ENCODE assay signal across 1 cellular context in the genomic region with DNA sequence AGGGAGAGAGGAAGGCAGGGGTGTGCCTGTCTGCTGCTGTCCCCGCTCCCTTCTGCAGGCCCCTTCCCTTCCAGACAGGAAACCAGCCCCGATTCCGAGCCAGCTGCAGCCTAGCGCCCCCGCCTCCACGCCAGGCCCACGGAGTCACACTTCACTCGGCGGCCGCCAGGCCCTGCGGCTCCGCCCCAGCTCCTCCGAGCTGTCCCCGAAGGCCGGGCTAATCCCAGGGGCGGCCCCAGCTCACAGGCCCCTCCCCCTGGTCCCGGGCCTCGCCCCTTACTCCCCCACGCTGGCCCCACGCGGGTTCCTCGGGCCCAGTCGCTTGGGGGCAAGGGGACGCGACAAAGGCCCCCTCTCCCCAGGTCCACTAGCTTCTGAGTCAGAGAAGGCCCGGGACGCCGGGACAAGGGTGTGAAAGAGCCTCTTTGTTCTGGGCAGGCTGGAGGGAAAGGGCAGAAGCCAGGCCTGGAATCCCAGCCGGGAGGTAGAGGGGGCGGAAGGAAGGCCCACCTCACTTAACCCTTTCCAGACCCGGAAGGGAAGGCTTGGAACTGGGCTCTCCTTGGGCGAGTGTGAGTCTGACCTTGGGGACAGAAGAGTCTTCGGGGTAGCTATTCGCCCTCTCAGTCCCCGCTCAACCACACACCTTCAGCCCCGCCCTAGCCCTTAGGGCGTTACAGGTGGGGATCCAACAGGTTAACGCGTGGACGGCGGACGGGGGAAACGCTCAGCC.
TF ChIP-seq lines count a peak whose summit lies in the region.

No MANE protein-coding gene starts in this region.

TF ChIP-seq in HepG2, 621 proteins besides CTCF, POLR2A, EP300 and RAD21 (continues in another document):
- no peak; the same call in 1 of the 2 replicates for TF ChIP-seq ZNF256 (CRISPR knock-in tag; conservative IDR thresholded peaks at IDR 0.05)
- TF ChIP-seq ZNF441 (CRISPR knock-in tag; IDR thresholded peaks at IDR 0.05; ENCODE audit: borderline replicate concordance) = peak; percentile 88; the same call in 1 of the 2 replicates
- TF ChIP-seq GFI1 (CRISPR knock-in tag; IDR thresholded peaks at IDR 0.05; ENCODE audit: borderline replicate concordance) = peak; percentile 59; the same call in 1 of the 2 replicates
- TF ChIP-seq FOXM1 (CRISPR knock-in tag; IDR thresholded peaks at IDR 0.05) = 0 out of 2 replicates have a peak, but pooled peaks have one; percentile 76
- TF ChIP-seq, protein P1, sequence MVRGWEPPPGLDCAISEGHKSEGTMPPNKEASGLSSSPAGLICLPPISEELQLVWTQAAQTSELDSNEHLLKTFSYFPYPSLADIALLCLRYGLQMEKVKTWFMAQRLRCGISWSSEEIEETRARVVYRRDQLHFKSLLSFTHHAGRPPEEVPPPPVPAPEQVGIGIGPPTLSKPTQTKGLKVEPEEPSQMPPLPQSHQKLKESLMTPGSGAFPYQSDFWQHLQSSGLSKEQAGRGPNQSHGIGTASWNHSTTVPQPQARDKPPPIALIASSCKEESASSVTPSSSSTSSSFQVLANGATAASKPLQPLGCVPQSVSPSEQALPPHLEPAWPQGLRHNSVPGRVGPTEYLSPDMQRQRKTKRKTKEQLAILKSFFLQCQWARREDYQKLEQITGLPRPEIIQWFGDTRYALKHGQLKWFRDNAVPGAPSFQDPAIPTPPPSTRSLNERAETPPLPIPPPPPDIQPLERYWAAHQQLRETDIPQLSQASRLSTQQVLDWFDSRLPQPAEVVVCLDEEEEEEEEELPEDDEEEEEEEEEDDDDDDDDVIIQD (CRISPR knock-in tag; IDR thresholded peaks at IDR 0.05; ENCODE audit: low read depth) = peak; percentile 37; the same call in 1 of the 2 replicates
- 0 out of 2 replicates have a peak, but pooled peaks have one; percentile 1 for TF ChIP-seq ZFYVE20 (CRISPR knock-in tag; IDR thresholded peaks at IDR 0.05; ENCODE audit: borderline replicate concordance, low read depth)
- peak; percentile 98 for TF ChIP-seq MTA1 (CRISPR knock-in tag; IDR thresholded peaks at IDR 0.05; ENCODE audit: borderline replicate concordance)
- TF ChIP-seq YEATS4 (CRISPR knock-in tag; IDR thresholded peaks at IDR 0.05; ENCODE audit: borderline replicate concordance) = peak; percentile 89
- TF ChIP-seq SMARCE1 (IDR thresholded peaks at IDR 0.05; ENCODE audit: borderline replicate concordance) = no peak
- TF ChIP-seq, protein P2, sequence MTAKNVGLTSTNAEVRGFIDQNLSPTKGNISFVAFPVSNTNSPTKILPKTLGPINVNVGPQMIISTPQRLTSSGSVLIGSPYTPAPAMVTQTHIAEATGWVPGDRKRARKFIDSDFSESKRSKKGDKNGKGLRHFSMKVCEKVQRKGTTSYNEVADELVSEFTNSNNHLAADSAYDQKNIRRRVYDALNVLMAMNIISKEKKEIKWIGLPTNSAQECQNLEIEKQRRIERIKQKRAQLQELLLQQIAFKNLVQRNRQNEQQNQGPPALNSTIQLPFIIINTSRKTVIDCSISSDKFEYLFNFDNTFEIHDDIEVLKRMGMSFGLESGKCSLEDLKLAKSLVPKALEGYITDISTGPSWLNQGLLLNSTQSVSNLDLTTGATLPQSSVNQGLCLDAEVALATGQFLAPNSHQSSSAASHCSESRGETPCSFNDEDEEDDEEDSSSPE (CRISPR knock-in tag; IDR thresholded peaks at IDR 0.05) = peak; percentile 69
- TF ChIP-seq NFYB (CRISPR knock-in tag; IDR thresholded peaks at IDR 0.05) = no peak
- TF ChIP-seq EZH2 (conservative IDR thresholded peaks at IDR 0.05; ENCODE audit: low read depth, low read length) = no peak
- TF ChIP-seq ZNF619 (CRISPR knock-in tag; IDR thresholded peaks at IDR 0.05) = peak; percentile 87
- peak; percentile 74; the same call in 1 of the 2 replicates for TF ChIP-seq SOX5 (CRISPR knock-in tag; IDR thresholded peaks at IDR 0.05; ENCODE audit: borderline replicate concordance)
- TF ChIP-seq ZNF160 (CRISPR knock-in tag; IDR thresholded peaks at IDR 0.05) = peak; percentile 78; the same call in 1 of the 2 replicates
- peak; percentile 82; the same call in 1 of the 2 replicates for TF ChIP-seq KLF6 (CRISPR knock-in tag; IDR thresholded peaks at IDR 0.05)
- no peak for TF ChIP-seq MAFK (conservative IDR thresholded peaks at IDR 0.05 in 1 of 2, IDR thresholded peaks at IDR 0.05 in 1 of 2; ENCODE audit: low read length in 2 of 2)
- TF ChIP-seq ZNF282 (IDR thresholded peaks at IDR 0.05; ENCODE audit: partially characterized antibody) = no peak
- no peak; the same call in 1 of the 2 replicates for TF ChIP-seq ZNF460 (CRISPR knock-in tag; IDR thresholded peaks at IDR 0.05; ENCODE audit: borderline replicate concordance)
- no peak for TF ChIP-seq ZNF10 (CRISPR knock-in tag; IDR thresholded peaks at IDR 0.05; ENCODE audit: borderline replicate concordance, low read depth)
- 0 out of 2 replicates have a peak, but pooled peaks have one; percentile 17 for TF ChIP-seq NFE2L1 (CRISPR knock-in tag; IDR thresholded peaks at IDR 0.05; ENCODE audit: borderline replicate concordance)
- peak; percentile 77 for TF ChIP-seq CCDC6 (CRISPR knock-in tag; IDR thresholded peaks at IDR 0.05)
- TF ChIP-seq KDM3A (CRISPR knock-in tag; IDR thresholded peaks at IDR 0.05; ENCODE audit: low read depth) = peak; percentile 88
- TF ChIP-seq, protein P3, sequence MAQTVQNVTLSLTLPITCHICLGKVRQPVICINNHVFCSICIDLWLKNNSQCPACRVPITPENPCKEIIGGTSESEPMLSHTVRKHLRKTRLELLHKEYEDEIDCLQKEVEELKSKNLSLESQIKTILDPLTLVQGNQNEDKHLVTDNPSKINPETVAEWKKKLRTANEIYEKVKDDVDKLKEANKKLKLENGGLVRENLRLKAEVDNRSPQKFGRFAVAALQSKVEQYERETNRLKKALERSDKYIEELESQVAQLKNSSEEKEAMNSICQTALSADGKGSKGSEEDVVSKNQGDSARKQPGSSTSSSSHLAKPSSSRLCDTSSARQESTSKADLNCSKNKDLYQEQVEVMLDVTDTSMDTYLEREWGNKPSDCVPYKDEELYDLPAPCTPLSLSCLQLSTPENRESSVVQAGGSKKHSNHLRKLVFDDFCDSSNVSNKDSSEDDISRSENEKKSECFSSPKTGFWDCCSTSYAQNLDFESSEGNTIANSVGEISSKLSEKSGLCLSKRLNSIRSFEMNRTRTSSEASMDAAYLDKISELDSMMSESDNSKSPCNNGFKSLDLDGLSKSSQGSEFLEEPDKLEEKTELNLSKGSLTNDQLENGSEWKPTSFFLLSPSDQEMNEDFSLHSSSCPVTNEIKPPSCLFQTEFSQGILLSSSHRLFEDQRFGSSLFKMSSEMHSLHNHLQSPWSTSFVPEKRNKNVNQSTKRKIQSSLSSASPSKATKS (CRISPR knock-in tag; IDR thresholded peaks at IDR 0.05) = peak; percentile 93; the same call in 1 of the 2 replicates
- peak; percentile 58; the same call in 1 of the 2 replicates for TF ChIP-seq BRD4 (CRISPR knock-in tag; IDR thresholded peaks at IDR 0.05)
- TF ChIP-seq ZNF12 (CRISPR knock-in tag; IDR thresholded peaks at IDR 0.05) = peak; percentile 62; the same call in 1 of the 2 replicates
- peak; percentile 87; the same call in 1 of the 2 replicates for TF ChIP-seq ETV5 (CRISPR knock-in tag; IDR thresholded peaks at IDR 0.05; ENCODE audit: borderline replicate concordance)
- 0 out of 2 replicates have a peak, but pooled peaks have one; percentile 57 for TF ChIP-seq ZNF232 (CRISPR knock-in tag; IDR thresholded peaks at IDR 0.05; ENCODE audit: borderline replicate concordance)
- TF ChIP-seq ZNF839 (CRISPR knock-in tag; IDR thresholded peaks at IDR 0.05; ENCODE audit: borderline replicate concordance) = no peak; the same call in 1 of the 2 replicates
- TF ChIP-seq CREM (IDR thresholded peaks at IDR 0.05) = 0 out of 2 replicates have a peak, but pooled peaks have one; percentile 48
- TF ChIP-seq CREM (CRISPR knock-in tag; IDR thresholded peaks at IDR 0.05) = no peak
- peak; percentile 85 for TF ChIP-seq ZSCAN25 (CRISPR knock-in tag; IDR thresholded peaks at IDR 0.05)
- TF ChIP-seq, protein P4, sequence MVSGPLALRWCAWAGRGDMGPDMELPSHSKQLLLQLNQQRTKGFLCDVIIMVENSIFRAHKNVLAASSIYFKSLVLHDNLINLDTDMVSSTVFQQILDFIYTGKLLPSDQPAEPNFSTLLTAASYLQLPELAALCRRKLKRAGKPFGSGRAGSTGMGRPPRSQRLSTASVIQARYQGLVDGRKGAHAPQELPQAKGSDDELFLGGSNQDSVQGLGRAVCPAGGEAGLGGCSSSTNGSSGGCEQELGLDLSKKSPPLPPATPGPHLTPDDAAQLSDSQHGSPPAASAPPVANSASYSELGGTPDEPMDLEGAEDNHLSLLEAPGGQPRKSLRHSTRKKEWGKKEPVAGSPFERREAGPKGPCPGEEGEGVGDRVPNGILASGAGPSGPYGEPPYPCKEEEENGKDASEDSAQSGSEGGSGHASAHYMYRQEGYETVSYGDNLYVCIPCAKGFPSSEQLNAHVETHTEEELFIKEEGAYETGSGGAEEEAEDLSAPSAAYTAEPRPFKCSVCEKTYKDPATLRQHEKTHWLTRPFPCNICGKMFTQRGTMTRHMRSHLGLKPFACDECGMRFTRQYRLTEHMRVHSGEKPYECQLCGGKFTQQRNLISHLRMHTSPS (CRISPR knock-in tag; IDR thresholded peaks at IDR 0.05; ENCODE audit: low read depth) = peak; percentile 70; the same call in 1 of the 2 replicates
- TF ChIP-seq, protein P5, sequence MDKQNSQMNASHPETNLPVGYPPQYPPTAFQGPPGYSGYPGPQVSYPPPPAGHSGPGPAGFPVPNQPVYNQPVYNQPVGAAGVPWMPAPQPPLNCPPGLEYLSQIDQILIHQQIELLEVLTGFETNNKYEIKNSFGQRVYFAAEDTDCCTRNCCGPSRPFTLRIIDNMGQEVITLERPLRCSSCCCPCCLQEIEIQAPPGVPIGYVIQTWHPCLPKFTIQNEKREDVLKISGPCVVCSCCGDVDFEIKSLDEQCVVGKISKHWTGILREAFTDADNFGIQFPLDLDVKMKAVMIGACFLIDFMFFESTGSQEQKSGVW (CRISPR knock-in tag; IDR thresholded peaks at IDR 0.05; ENCODE audit: borderline replicate concordance) = no peak
- no peak; the same call in none of the 2 replicates for TF ChIP-seq PHF20 (CRISPR knock-in tag; IDR thresholded peaks at IDR 0.05)
- peak; percentile 60; the same call in 1 of the 2 replicates for TF ChIP-seq FOXJ3 (CRISPR knock-in tag; IDR thresholded peaks at IDR 0.05; ENCODE audit: borderline replicate concordance)
- TF ChIP-seq, protein P6, sequence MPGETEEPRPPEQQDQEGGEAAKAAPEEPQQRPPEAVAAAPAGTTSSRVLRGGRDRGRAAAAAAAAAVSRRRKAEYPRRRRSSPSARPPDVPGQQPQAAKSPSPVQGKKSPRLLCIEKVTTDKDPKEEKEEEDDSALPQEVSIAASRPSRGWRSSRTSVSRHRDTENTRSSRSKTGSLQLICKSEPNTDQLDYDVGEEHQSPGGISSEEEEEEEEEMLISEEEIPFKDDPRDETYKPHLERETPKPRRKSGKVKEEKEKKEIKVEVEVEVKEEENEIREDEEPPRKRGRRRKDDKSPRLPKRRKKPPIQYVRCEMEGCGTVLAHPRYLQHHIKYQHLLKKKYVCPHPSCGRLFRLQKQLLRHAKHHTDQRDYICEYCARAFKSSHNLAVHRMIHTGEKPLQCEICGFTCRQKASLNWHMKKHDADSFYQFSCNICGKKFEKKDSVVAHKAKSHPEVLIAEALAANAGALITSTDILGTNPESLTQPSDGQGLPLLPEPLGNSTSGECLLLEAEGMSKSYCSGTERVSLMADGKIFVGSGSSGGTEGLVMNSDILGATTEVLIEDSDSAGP (CRISPR knock-in tag; IDR thresholded peaks at IDR 0.05; ENCODE audit: borderline replicate concordance) = peak; percentile 87; the same call in 1 of the 2 replicates
- TF ChIP-seq, protein P7, sequence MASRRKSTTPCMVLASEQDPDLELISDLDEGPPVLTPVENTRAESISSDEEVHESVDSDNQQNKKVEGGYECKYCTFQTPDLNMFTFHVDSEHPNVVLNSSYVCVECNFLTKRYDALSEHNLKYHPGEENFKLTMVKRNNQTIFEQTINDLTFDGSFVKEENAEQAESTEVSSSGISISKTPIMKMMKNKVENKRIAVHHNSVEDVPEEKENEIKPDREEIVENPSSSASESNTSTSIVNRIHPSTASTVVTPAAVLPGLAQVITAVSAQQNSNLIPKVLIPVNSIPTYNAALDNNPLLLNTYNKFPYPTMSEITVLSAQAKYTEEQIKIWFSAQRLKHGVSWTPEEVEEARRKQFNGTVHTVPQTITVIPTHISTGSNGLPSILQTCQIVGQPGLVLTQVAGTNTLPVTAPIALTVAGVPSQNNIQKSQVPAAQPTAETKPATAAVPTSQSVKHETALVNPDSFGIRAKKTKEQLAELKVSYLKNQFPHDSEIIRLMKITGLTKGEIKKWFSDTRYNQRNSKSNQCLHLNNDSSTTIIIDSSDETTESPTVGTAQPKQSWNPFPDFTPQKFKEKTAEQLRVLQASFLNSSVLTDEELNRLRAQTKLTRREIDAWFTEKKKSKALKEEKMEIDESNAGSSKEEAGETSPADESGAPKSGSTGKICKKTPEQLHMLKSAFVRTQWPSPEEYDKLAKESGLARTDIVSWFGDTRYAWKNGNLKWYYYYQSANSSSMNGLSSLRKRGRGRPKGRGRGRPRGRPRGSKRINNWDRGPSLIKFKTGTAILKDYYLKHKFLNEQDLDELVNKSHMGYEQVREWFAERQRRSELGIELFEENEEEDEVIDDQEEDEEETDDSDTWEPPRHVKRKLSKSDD (CRISPR knock-in tag; IDR thresholded peaks at IDR 0.05; ENCODE audit: low read depth) = peak; percentile 82; the same call in 1 of the 2 replicates
